Comparison of ENCODE assay signal across 16 cellular contexts in genomic region chr2:241613018-241613780, GRCh38. TPM values are rescaled to one million over a fixed set of nuclear protein-coding genes. Genes with fewer than 3 reads are reported as not detected.
DNase-seq lines count a peak whose midpoint lies in the region; ATAC-seq and TF ChIP-seq lines count a peak whose summit lies in the region.
"Had no signal": no experiment of that assay in that cellular context is flagged by ENCODE, and none has a peak within 500 bp of the region (broad histone marks: within the 10 kb centered on the region; RNA-seq: fewer than 3 reads in every experiment).

No MANE protein-coding gene starts in this region.

- H3K9me3 Mint-ChIP-seq in endodermal cell (no peaks in the 10 kb centered on the region), nephron progenitor cell (no peaks in the 10 kb centered on the region)
- H3K9me3 Mint-ChIP-seq: activated CD4-positive, alpha-beta T cell treated with anti-CD3 and anti-CD28 coated beads, Interleukin-2, amount 10 ng/mL, durations not matched to agents 24 days and 14 days; activated naive CD4-positive, alpha-beta T cell treated with anti-CD3 and anti-CD28 coated beads, Interleukin-2, amount 50 U/mL, for 72 hours had no signal

- no peak overlapping the region for H3K4me3 Mint-ChIP-seq in endodermal cell
- no peak overlapping the region for H3K4me3 Mint-ChIP-seq in nephron progenitor cell
- H3K4me3 Mint-ChIP-seq: activated CD4-positive, alpha-beta T cell treated with anti-CD3 and anti-CD28 coated beads, Interleukin-2, amount 10 ng/mL, durations not matched to agents 24 days and 14 days had no signal

- no peak overlapping the region for H2BK12ac ChIP-seq in trophoblast cell (ENCODE audit: low read length)

- H2AFZ ChIP-seq in trophoblast cell (ENCODE audit: insufficient read depth, low read length, poor library complexity) = no peak overlapping the region

- no peak for TF ChIP-seq CTCF in endodermal cell (conservative IDR thresholded peaks at IDR 0.05)
- no peak for TF ChIP-seq CTCF in nephron progenitor cell (IDR thresholded peaks at IDR 0.05)
- no peak for TF ChIP-seq CTCF in colonic mucosa (IDR thresholded peaks at IDR 0.05)

- H3K27ac ChIP-seq in endodermal cell (ENCODE audit: low read depth, low read length) (no peak overlapping the region), colonic mucosa (no peak overlapping the region), trophoblast cell (ENCODE audit: low read depth, low read length) (no peak overlapping the region)
- H3K27ac ChIP-seq: KMS-11 had no signal

- WGBS in endodermal cell (ENCODE audit: insufficient coverage in 1 of 2, insufficient read length in 1 of 2), 2 experiments = 92 to 95% methylated on average over 11 to 14 of the region's 15 CpGs
- no CpG with 5 or more reads among the region's 15 CpGs for WGBS in trophoblast cell (ENCODE audit: extremely low coverage, insufficient coverage, insufficient read length)

- no peak overlapping the region for H4K91ac ChIP-seq in trophoblast cell (ENCODE audit: low read depth, low read length)

- H3K9me3 ChIP-seq in endodermal cell (ENCODE audit: control insufficient read depth, low read length) = no peaks in the 10 kb centered on the region
- no peaks in the 10 kb centered on the region for H3K9me3 ChIP-seq in colonic mucosa
- no peaks in the 10 kb centered on the region for H3K9me3 ChIP-seq in trophoblast cell (ENCODE audit: insufficient read depth, low read depth, low read length)

- H3K4me1 ChIP-seq in endodermal cell (ENCODE audit: control insufficient read depth, insufficient read depth, low read length) (no peaks in the 10 kb centered on the region), colonic mucosa (no peaks in the 10 kb centered on the region), trophoblast cell (ENCODE audit: control insufficient read depth in 1 of 2, insufficient read depth in 2 of 2, low read length in 2 of 2) (peaks cover 6 to 7% of the 10 kb centered on the region in 2 experiments)

- H3K4me3 ChIP-seq in endodermal cell (ENCODE audit: low read length) (no peak overlapping the region), colonic mucosa (no peak overlapping the region), trophoblast cell (ENCODE audit: low read depth, low read length) (no peak overlapping the region)

- H3K27me3 ChIP-seq in endodermal cell (ENCODE audit: control insufficient read depth, insufficient read depth, low read length, poor library complexity, severe bottlenecking) (no peaks in the 10 kb centered on the region), colonic mucosa (no peaks in the 10 kb centered on the region), trophoblast cell (ENCODE audit: insufficient read depth, low read length) (no peaks in the 10 kb centered on the region)

- intact Hi-C loops in Right ventricle myocardium superior (cut with DNase I) = no loop called here
- intact Hi-C loops in left cardiac atrium (cut with DNase I) = no loop called here
- intact Hi-C loops in colonic mucosa (cut with DNase I) = no loop called here

- ATAC-seq in Right ventricle myocardium superior (ENCODE audit: poor library complexity) (no peak), left cardiac atrium (no peak), HG03571 (IDR thresholded peaks at IDR 0.05; ENCODE audit: unreplicated experiment) (no peak)
- ATAC-seq: activated naive CD4-positive, alpha-beta T cell treated with anti-CD3 and anti-CD28 coated beads, Interleukin-2, amount 50 U/mL, for 72 hours; Panc1 had no signal

- peak; percentile 65 for DNase-seq in Right ventricle myocardium superior
- no peak for DNase-seq in left cardiac atrium
- no peak for DNase-seq in endodermal cell
- DNase-seq in nephron progenitor cell = no peak
- DNase-seq in colonic mucosa = no peak
- no peak for DNase-seq in stimulated activated CD4-positive, alpha-beta T cell treated with anti-CD3 and anti-CD28 coated beads, Interleukin-2, amount 100 ng/mL, for 24 hours
- no peak for DNase-seq in trophoblast cell
- DNase-seq: activated CD4-positive, alpha-beta T cell treated with anti-CD3 and anti-CD28 coated beads, Interleukin-2, amount 10 ng/mL, durations not matched to agents 24 days and 14 days; head of caudate nucleus; kidney; NCI-H1436; substantia nigra had no signal

- H3K18ac ChIP-seq in trophoblast cell (ENCODE audit: low read length) = no peak overlapping the region

- H3K79me2 ChIP-seq in trophoblast cell (ENCODE audit: control insufficient read depth, insufficient read depth, low read length, poor library complexity) = peaks cover 8% of the 10 kb centered on the region

- H3K9ac ChIP-seq in endodermal cell (ENCODE audit: extremely low read depth, low read length, poor library complexity, severe bottlenecking) = no peak overlapping the region
- H3K9ac ChIP-seq in colonic mucosa (ENCODE audit: low read depth in 2 of 2, low read length in 2 of 2) = no peak overlapping the region
- no peak overlapping the region for H3K9ac ChIP-seq in trophoblast cell (ENCODE audit: low read length)
- H3K9ac ChIP-seq: KMS-11 had no signal

- H3K27me3 Mint-ChIP-seq in endodermal cell (ENCODE audit: insufficient read depth) (no peaks in the 10 kb centered on the region), nephron progenitor cell (ENCODE audit: low read depth, poor library complexity) (peaks cover 7% of the 10 kb centered on the region)
- H3K27me3 Mint-ChIP-seq: activated CD4-positive, alpha-beta T cell treated with anti-CD3 and anti-CD28 coated beads, Interleukin-2, amount 10 ng/mL, durations not matched to agents 24 days and 14 days had no signal

- H4K8ac ChIP-seq in trophoblast cell (ENCODE audit: low read depth, low read length) = no peak overlapping the region

- H3K27ac Mint-ChIP-seq in endodermal cell = peak overlapping the region; percentile 48
- H3K27ac Mint-ChIP-seq in nephron progenitor cell = peak overlapping the region; percentile 90
- H3K27ac Mint-ChIP-seq: activated CD4-positive, alpha-beta T cell treated with anti-CD3 and anti-CD28 coated beads, Interleukin-2, amount 10 ng/mL, durations not matched to agents 24 days and 14 days; activated naive CD4-positive, alpha-beta T cell treated with anti-CD3 and anti-CD28 coated beads, Interleukin-2, amount 50 U/mL, for 72 hours had no signal

- H2BK5ac ChIP-seq in trophoblast cell (ENCODE audit: low read depth, low read length, poor library complexity) = no peak overlapping the region

- H2AK5ac ChIP-seq in trophoblast cell (ENCODE audit: low read length) = no peak overlapping the region

- H3K36me3 ChIP-seq in endodermal cell (ENCODE audit: control insufficient read depth, insufficient read depth, low read length) (no peaks in the 10 kb centered on the region), colonic mucosa (no peaks in the 10 kb centered on the region), trophoblast cell (ENCODE audit: control insufficient read depth in 1 of 2, insufficient read depth in 2 of 2, low read length in 2 of 2) (peaks cover 4 to 9% of the 10 kb centered on the region in 2 experiments)

- H3K79me1 ChIP-seq in trophoblast cell (ENCODE audit: low read length) = peaks cover 7% of the 10 kb centered on the region

- no peak overlapping the region for H3K14ac ChIP-seq in trophoblast cell (ENCODE audit: low read length)

- H2BK120ac ChIP-seq in trophoblast cell (ENCODE audit: insufficient read depth, low read length, poor library complexity) = no peak overlapping the region

- H4K12ac ChIP-seq in trophoblast cell (ENCODE audit: low read depth, low read length) = no peak overlapping the region

- H3K4ac ChIP-seq in trophoblast cell (ENCODE audit: low read depth, low read length) = no peak overlapping the region

- no peak overlapping the region for H3K23ac ChIP-seq in trophoblast cell (ENCODE audit: low read length)

- H3K36me3 Mint-ChIP-seq in endodermal cell (ENCODE audit: low read depth) = peaks cover 1% of the 10 kb centered on the region
- H3K36me3 Mint-ChIP-seq in nephron progenitor cell (ENCODE audit: low read depth) = peaks cover 10% of the 10 kb centered on the region

- no peak overlapping the region for H3K4me2 ChIP-seq in trophoblast cell (ENCODE audit: low read length)
- H3K4me2 ChIP-seq: KMS-11 had no signal

- H3K4me1 Mint-ChIP-seq in endodermal cell (peaks cover 18% of the 10 kb centered on the region), nephron progenitor cell (peaks cover 66% of the 10 kb centered on the region)

RNA-seq across cellular contexts. Expression of gene THAP4, which starts 23.8 kb away (rescaled TPM):
- 82.9 TPM for total RNA-seq in Right ventricle myocardium superior
- total RNA-seq in left cardiac atrium = 10 to 100 TPM; 73.3 to 74.4 TPM
- 10 to 100 TPM; 54.6 to 66.1 TPM for total RNA-seq in endodermal cell
- polyA plus RNA-seq in endodermal cell (2013, experiment 1 of 2) = 40.7 TPM
- 36.6 TPM for polyA plus RNA-seq in endodermal cell (2013, experiment 2 of 2)
- 10 to 100 TPM; 66.6 to 68.0 TPM for total RNA-seq in colonic mucosa
- 45.4 and 47.2 TPM in 2 replicates for polyA plus RNA-seq in trophoblast cell (2013)

RNA-seq across cellular contexts. Expression of gene ATG4B, which starts 24.3 kb away (rescaled TPM):
- total RNA-seq in Right ventricle myocardium superior (41.3 TPM), left cardiac atrium (10 to 100 TPM; 43.0 to 49.4 TPM), endodermal cell (100 to 1,000 TPM; 126 to 166 TPM), colonic mucosa (100 to 1,000 TPM in 1 of 2 donors, 10 to 100 TPM in 1; 72.4 to 119 TPM)
- polyA plus RNA-seq in endodermal cell (2013, experiment 1 of 2) = 113 TPM
- polyA plus RNA-seq in endodermal cell (2013, experiment 2 of 2) = 98.7 TPM
- 76.3 and 77.4 TPM in 2 replicates for polyA plus RNA-seq in trophoblast cell (2013)

RNA-seq across cellular contexts. Expression of gene BOK, which starts 54.7 kb away (rescaled TPM):
- total RNA-seq in Right ventricle myocardium superior = 3.8 TPM
- total RNA-seq in left cardiac atrium = 10 to 100 TPM; 20.4 to 30.2 TPM
- total RNA-seq in endodermal cell = 10 to 100 TPM; 23.4 to 24.5 TPM
- polyA plus RNA-seq in endodermal cell (2013, experiment 1 of 2) = 14.1 TPM
- 13.7 TPM for polyA plus RNA-seq in endodermal cell (2013, experiment 2 of 2)
- total RNA-seq in colonic mucosa = 10 to 100 TPM in 1 of 2 donors, 1 to 10 TPM in 1; 8.3 to 14.1 TPM
- 46.7 and 48.1 TPM in 2 replicates for polyA plus RNA-seq in trophoblast cell (2013)
